Comparison of ENCODE assay signal across 1 cellular context in genomic region chr9:130147910-130148309, GRCh38.
TF ChIP-seq lines count a peak whose summit lies in the region.

No MANE protein-coding gene starts in this region.

TF ChIP-seq in HEK293, 187 proteins besides CTCF, POLR2A, EP300 and RAD21 (continued from another document):
- TF ChIP-seq KLF9 (tag by site-specific recombination; IDR thresholded peaks at IDR 0.05; ENCODE audit: low read depth): no peak
- no peak for TF ChIP-seq ZNF292 (tag by site-specific recombination; IDR thresholded peaks at IDR 0.05; ENCODE audit: borderline replicate concordance, low read depth)
- TF ChIP-seq ZNF146 (tag by site-specific recombination; IDR thresholded peaks at IDR 0.05): peak; percentile 75
